Comparison of ENCODE assay signal across 22 cellular contexts in genomic region chr2:131201098-131201497, GRCh38. TPM values are rescaled to one million over a fixed set of nuclear protein-coding genes. Genes with fewer than 3 reads are reported as not detected.
DNase-seq lines count a peak whose midpoint lies in the region; ATAC-seq, FAIRE-seq and TF ChIP-seq lines count a peak whose summit lies in the region.
"Had no signal": no experiment of that assay in that cellular context is flagged by ENCODE, and none has a peak within 500 bp of the region (broad histone marks: within the 10 kb centered on the region; RNA-seq: fewer than 3 reads in every experiment).

No MANE protein-coding gene starts in this region.

- WGBS in H1 (ENCODE audit: extremely low coverage in 1 of 2, insufficient coverage in 1 of 2, insufficient read length in 1 of 2, insufficient replicate concordance in 2 of 2, low coverage in 1 of 2, low lambda C conversion rate in 2 of 2, missing lambda C conversion rate in 1 of 2), 2 experiments, result 90% methylated on average over 14 of the region's 14 CpGs; no CpG with 5 or more reads in 1 of the 2 experiments
- WGBS in neuronal stem cell (ENCODE audit: extremely low coverage in 2 of 2, insufficient read length in 2 of 2, insufficient replicate concordance in 1 of 2), 2 donors, result no CpG with 5 or more reads among the region's 14 CpGs

- H3K27me3 ChIP-seq in H7 (ENCODE audit: control insufficient read depth, insufficient read depth, low read length) (no peaks in the 10 kb centered on the region), H1 (replicated peaks in 1 of 4; ENCODE audit: control insufficient read depth in 3 of 4, extremely low read depth in 1 of 4, insufficient read depth in 3 of 4, low read length in 3 of 4) (no peaks in the 10 kb centered on the region), neuronal stem cell (ENCODE audit: control insufficient read depth in 3 of 3, insufficient read depth in 3 of 3, low read depth in 1 of 3, low read length in 3 of 3) (no peaks in the 10 kb centered on the region)
- H3K27me3 ChIP-seq: BE2C; BLaER1 treated with 17β-estradiol and CSF1 and Interleukin-3, amounts not matched to agents 10 nM and 100 nM had no signal

- H3K27me3 Mint-ChIP-seq in nephron progenitor cell (ENCODE audit: low read depth, poor library complexity), result peaks cover 6% of the 10 kb centered on the region

- H4K20me1 ChIP-seq in H1 (replicated peaks in 1 of 2; ENCODE audit: control insufficient read depth in 1 of 2, insufficient read depth in 2 of 2, low read length in 2 of 2), result no peaks in the 10 kb centered on the region
- H4K20me1 ChIP-seq: BLaER1 treated with 17β-estradiol and CSF1 and Interleukin-3, amounts not matched to agents 10 nM and 100 nM had no signal

- no peak overlapping the region for H3K4me3 ChIP-seq in H7 (ENCODE audit: insufficient read depth, low read depth, low read length)
- H3K4me3 ChIP-seq in H1 (ENCODE audit: extremely low read depth in 1 of 4, insufficient read depth in 2 of 4, low read depth in 3 of 4, low read length in 4 of 4), result no peak overlapping the region
- no peak overlapping the region for H3K4me3 ChIP-seq in neuronal stem cell (ENCODE audit: low read length in 2 of 2)
- H3K4me3 ChIP-seq: A549; BLaER1 treated with 17β-estradiol and CSF1 and Interleukin-3, amounts not matched to agents 10 nM and 100 nM; HAP-1 had no signal

- H2BK20ac ChIP-seq in H1 (ENCODE audit: low read length), result no peak overlapping the region

- no peaks in the 10 kb centered on the region for H3K4me1 Mint-ChIP-seq in nephron progenitor cell
- H3K4me1 Mint-ChIP-seq: CD14-positive monocyte; CD8-positive, alpha-beta memory T cell had no signal

- H3K4me1 ChIP-seq in H1 (replicated peaks in 1 of 4; ENCODE audit: control insufficient read depth in 3 of 4, insufficient read depth in 4 of 4, low read length in 3 of 4) (no peaks in the 10 kb centered on the region), neuronal stem cell (ENCODE audit: control insufficient read depth in 2 of 2, insufficient read depth in 1 of 2, low read depth in 1 of 2, low read length in 2 of 2) (no peaks in the 10 kb centered on the region)
- H3K4me1 ChIP-seq: A549, BE2C, HAP-1 had no signal

- no peak overlapping the region for H3K27ac Mint-ChIP-seq in nephron progenitor cell
- H3K27ac Mint-ChIP-seq: CD14-positive monocyte; CD4-positive, alpha-beta T cell; HFFc6 had no signal

- no peak overlapping the region for H4K5ac ChIP-seq in H1 (ENCODE audit: insufficient read length, low read depth, low read length)

- H2BK15ac ChIP-seq in H1 (ENCODE audit: low read length) (no peak overlapping the region), neuronal stem cell (ENCODE audit: low read length) (no peak overlapping the region)

- H3K27ac ChIP-seq in H1 (ENCODE audit: low read depth, low read length), result no peak overlapping the region
- H3K27ac ChIP-seq in neuronal stem cell (replicated peaks; ENCODE audit: low read length), result no peak overlapping the region
- H3K27ac ChIP-seq: A549; BLaER1 treated with 17β-estradiol and CSF1 and Interleukin-3, amounts not matched to agents 10 nM and 100 nM had no signal

- no peak overlapping the region for H3K9ac ChIP-seq in H1 (replicated peaks in 1 of 4; ENCODE audit: extremely low read depth in 1 of 4, low read depth in 3 of 4, low read length in 3 of 4)
- H3K9ac ChIP-seq in neuronal stem cell (ENCODE audit: low read depth, low read length, poor library complexity), result no peak overlapping the region
- H3K9ac ChIP-seq: BLaER1 treated with 17β-estradiol and CSF1 and Interleukin-3, amounts not matched to agents 10 nM and 100 nM had no signal

- no peak overlapping the region for H3K4me3 Mint-ChIP-seq in nephron progenitor cell
- H3K4me3 Mint-ChIP-seq: CD14-positive monocyte; CD4-positive, alpha-beta T cell; CD8-positive, alpha-beta memory T cell; HFFc6 had no signal

- peak overlapping the region; percentile 50; the same call in 1 of the 2 replicates for H2BK12ac ChIP-seq in H1 (ENCODE audit: low read depth, low read length)
- H2BK12ac ChIP-seq in neuronal stem cell (ENCODE audit: low read length), result no peak overlapping the region

- H2AFZ ChIP-seq in H1 (ENCODE audit: low read length) (no peak overlapping the region), neuronal stem cell (ENCODE audit: low read length) (no peak overlapping the region)

- no peak overlapping the region for H4K91ac ChIP-seq in H1 (replicated peaks; ENCODE audit: insufficient read length, low read length)
- no peak overlapping the region for H4K91ac ChIP-seq in neuronal stem cell (ENCODE audit: low read depth, low read length, poor library complexity)

- H3K79me1 ChIP-seq in H1 (ENCODE audit: low read depth, low read length) (no peaks in the 10 kb centered on the region), neuronal stem cell (ENCODE audit: low read depth, low read length) (no peaks in the 10 kb centered on the region)

- no peak overlapping the region for H3K56ac ChIP-seq in H1 (replicated peaks; ENCODE audit: insufficient read length, low read depth, low read length)

- no peak for TF ChIP-seq RAD21 in H1 (IDR thresholded peaks at IDR 0.05 in 1 of 2, conservative IDR thresholded peaks at IDR 0.05 in 1 of 2; ENCODE audit: low read depth in 2 of 2, low read length in 2 of 2)

- TF ChIP-seq CTCF in H1 (IDR thresholded peaks at IDR 0.05; ENCODE audit: control extremely low read depth in 1 of 3, insufficient read depth in 1 of 3, low read depth in 1 of 3, low read length in 3 of 3) (no peak), nephron progenitor cell (IDR thresholded peaks at IDR 0.05) (no peak)

- H4K8ac ChIP-seq in H1 (ENCODE audit: extremely low read depth, insufficient read depth, low read length) (no peak overlapping the region), neuronal stem cell (ENCODE audit: low read depth, low read length) (no peak overlapping the region)

- no peaks in the 10 kb centered on the region for H3K79me2 ChIP-seq in H1 (ENCODE audit: control insufficient read depth in 1 of 2, insufficient read depth in 2 of 2, low read length in 2 of 2)

- no peaks in the 10 kb centered on the region for H3K9me3 ChIP-seq in H1 (ENCODE audit: insufficient read depth in 2 of 2, low read depth in 1 of 2, low read length in 1 of 2)
- no peaks in the 10 kb centered on the region for H3K9me3 ChIP-seq in neuronal stem cell (replicated peaks in 1 of 2; ENCODE audit: control insufficient read depth in 2 of 2, insufficient read depth in 1 of 2, low read depth in 1 of 2, low read length in 2 of 2)
- H3K9me3 ChIP-seq: A549; BE2C; BLaER1 treated with 17β-estradiol and CSF1 and Interleukin-3, amounts not matched to agents 10 nM and 100 nM; HAP-1 had no signal

- no peaks in the 10 kb centered on the region for H3K23me2 ChIP-seq in H1 (ENCODE audit: low read depth, low read length)

- no peaks in the 10 kb centered on the region for H3K36me3 Mint-ChIP-seq in nephron progenitor cell (ENCODE audit: low read depth)
- H3K36me3 Mint-ChIP-seq: CD14-positive monocyte; CD8-positive, alpha-beta memory T cell had no signal

- H3K23ac ChIP-seq in H1 (ENCODE audit: insufficient read length) (no peak overlapping the region), neuronal stem cell (ENCODE audit: low read depth, low read length, poor library complexity) (no peak overlapping the region)

- H3K4ac ChIP-seq in H1 (replicated peaks; ENCODE audit: insufficient read length, low read depth, low read length), result no peak overlapping the region
- H3K4ac ChIP-seq in neuronal stem cell (ENCODE audit: low read length), result no peak overlapping the region

- no peak for TF ChIP-seq POLR2A in H1 (IDR thresholded peaks at IDR 0.05; ENCODE audit: control extremely low read depth in 1 of 2, low read depth in 2 of 2, low read length in 2 of 2)

- H3K4me2 ChIP-seq in H1 (ENCODE audit: insufficient read depth in 1 of 2, low read depth in 2 of 2, low read length in 2 of 2) (no peak overlapping the region), neuronal stem cell (ENCODE audit: insufficient read depth, low read length, poor library complexity, severe bottlenecking) (no peak overlapping the region)
- H3K4me2 ChIP-seq: A549; BLaER1 treated with 17β-estradiol and CSF1 and Interleukin-3, amounts not matched to agents 10 nM and 100 nM had no signal

- H3K9me3 Mint-ChIP-seq in nephron progenitor cell, result no peaks in the 10 kb centered on the region
- H3K9me3 Mint-ChIP-seq: CD4-positive, alpha-beta T cell; CD8-positive, alpha-beta memory T cell; HFFc6 had no signal

- DNase-seq in H7 (peak; percentile 4), H1 (ENCODE audit: low read depth in 1 of 2, low spot score in 2 of 2) (no peak), neuronal stem cell (ENCODE audit: low spot score) (no peak), nephron progenitor cell (no peak), NCI-H226 (no peak)
- DNase-seq: 8988T; ACHN; AML-193; BE2C; CD4-positive, alpha-beta T cell; CD8-positive, alpha-beta memory T cell; DMS53; DMS79 treated with DMSO at 0.1 percent for 48 hours; GOT3; HFFc6 had no signal

- POLR2A ChIA-PET in H1 (lab: Charles Lee; ENCODE audit: partially characterized antibody), result no interaction called here

- H3K36me3 ChIP-seq in H7 (replicated peaks; ENCODE audit: control insufficient read depth, insufficient read depth, low read length) (no peaks in the 10 kb centered on the region), H1 (ENCODE audit: control insufficient read depth in 2 of 4, insufficient read depth in 4 of 4, low read length in 3 of 4) (no peaks in the 10 kb centered on the region), neuronal stem cell (replicated peaks in 1 of 2; ENCODE audit: control insufficient read depth in 2 of 2, insufficient read depth in 2 of 2, low read length in 2 of 2) (peaks cover 0 to 5% of the 10 kb centered on the region in 2 donors)
- H3K36me3 ChIP-seq: BE2C; BLaER1 treated with 17β-estradiol and CSF1 and Interleukin-3, amounts not matched to agents 10 nM and 100 nM; HAP-1 had no signal

- H2BK5ac ChIP-seq in H1 (ENCODE audit: low read depth, low read length) (no peak overlapping the region), neuronal stem cell (ENCODE audit: low read length) (no peak overlapping the region)

- H2AK5ac ChIP-seq in H1 (ENCODE audit: low read depth, low read length) (no peak overlapping the region), neuronal stem cell (ENCODE audit: low read depth, low read length) (no peak overlapping the region)

- CTCF ChIA-PET in H1 (lab: Charles Lee; ENCODE audit: partially characterized antibody), result no interaction called here

- H3K14ac ChIP-seq in H1 (ENCODE audit: insufficient read length) (no peak overlapping the region), neuronal stem cell (ENCODE audit: low read length) (no peak overlapping the region)

- FAIRE-seq in H1 (lab: Jason Lieb, UNC), result no peak
- FAIRE-seq: A549, G401.6, GM12892 had no signal

- no peak overlapping the region for H2BK120ac ChIP-seq in H1 (replicated peaks; ENCODE audit: low read depth, low read length)
- H2BK120ac ChIP-seq in neuronal stem cell (ENCODE audit: low read depth, low read length), result no peak overlapping the region

- no peak for TF ChIP-seq EP300 in H1 (IDR thresholded peaks at IDR 0.05; ENCODE audit: borderline replicate concordance in 1 of 2, low read depth in 2 of 2, low read length in 2 of 2)

- H3K18ac ChIP-seq in H1 (ENCODE audit: extremely low read depth, low read length) (no peak overlapping the region), neuronal stem cell (ENCODE audit: low read length) (peak overlapping the region; percentile 13)

- ATAC-seq in HG03097 (IDR thresholded peaks at IDR 0.05; ENCODE audit: low FRiP score, unreplicated experiment), result no peak

RNA-seq across cellular contexts. Expression of gene POTEE, which starts 8.2 kb away (rescaled TPM):
- 0.28 and 0.70 TPM in 2 replicates for total RNA-seq in H7 (2014; rRNA removed; shearing (Covaris generic))
- total RNA-seq in H1 (2021; fragmentation: NEBNext Ultra II Directional; extraction: Animal tissue kit (Norgen Biotek cat#: 25700)), result 0.30 and 0.34 TPM in 2 replicates
- 0.41 and 0.44 TPM in 2 replicates for polyA plus RNA-seq in H1 (2011; rRNA removed)
- 0.45 TPM for polyA plus RNA-seq in H1 (2011; cell fraction: cytosol; rRNA removed)
- polyA plus RNA-seq in H1 (2011; cell fraction: nucleus; rRNA removed), result 3.7 TPM
- 0.12 to 0.46 TPM (median 0.18 TPM) in 4 replicates for polyA plus RNA-seq in H1 (2012, experiment 1 of 2)
- not detected for polyA plus RNA-seq in H1 (2012, experiment 2 of 2)
- 0.06 TPM for polyA plus RNA-seq in H1 (2013, experiment 1 of 2)
- polyA plus RNA-seq in H1 (2013, experiment 2 of 2), result 0.02 TPM
- 5.7 and 7.6 TPM in 2 replicates for polyA minus RNA-seq in H1 (2011; rRNA and poly(A)+ RNA removed)
- polyA minus RNA-seq in H1 (2011; cell fraction: cytosol; rRNA and poly(A)+ RNA removed), result 2.5 TPM
- polyA minus RNA-seq in H1 (2011; cell fraction: nucleus; rRNA and poly(A)+ RNA removed), result 11.9 TPM
- 0.04 TPM for polyA plus RNA-seq in neuronal stem cell (2013, experiment 1 of 2)
- 0.04 TPM for polyA plus RNA-seq in neuronal stem cell (2013, experiment 2 of 2)
